Comparison of ENCODE assay signal across 22 cellular contexts in genomic region chr7:158468700-158469296, GRCh38.
DNase-seq lines count a peak whose midpoint lies in the region; ATAC-seq and TF ChIP-seq lines count a peak whose summit lies in the region.
"Had no signal": no experiment of that assay in that cellular context is flagged by ENCODE, and none has a peak within 500 bp of the region (broad histone marks: within the 10 kb centered on the region; RNA-seq: fewer than 3 reads in every experiment).

No MANE protein-coding gene starts in this region.

- POLR2A ChIA-PET in WTC11 (lab: Charles Lee): interaction anchor here (0.8 kb wide), 1 partner anchor 18 kb away, joined by 3 read pairs; no protein-coding TSS in a partner anchor

- CTCF ChIA-PET in WTC11 (lab: Charles Lee): interaction anchor here (0.5 to 3.1 kb wide), 7 partner anchors 11 to 725 kb away, joined by 3 to 17 read pairs (median 5); no protein-coding TSS in a partner anchor

- no peaks in the 10 kb centered on the region for H3K79me2 ChIP-seq in neural progenitor cell (ENCODE audit: low read depth)

- no peaks in the 10 kb centered on the region for H3K36me3 ChIP-seq in neural progenitor cell

- H3K9me3 Mint-ChIP-seq in WTC11: peaks cover 15% of the 10 kb centered on the region
- H3K9me3 Mint-ChIP-seq in neural progenitor cell: peaks cover 7% of the 10 kb centered on the region
- H3K9me3 Mint-ChIP-seq in nephron progenitor cell: peaks cover 9% of the 10 kb centered on the region
- peaks cover 7 to 11% of the 10 kb centered on the region in 2 donors for H3K9me3 Mint-ChIP-seq in effector memory CD8-positive, alpha-beta T cell
- peaks cover 10 to 12% of the 10 kb centered on the region in 2 donors for H3K9me3 Mint-ChIP-seq in activated naive CD4-positive, alpha-beta T cell treated with anti-CD3 and anti-CD28 coated beads, Interleukin-2, amount 50 U/mL, for 72 hours

- H3K4me3 ChIP-seq in neural progenitor cell: no peak overlapping the region
- H3K4me3 ChIP-seq: K562, SK-N-MC had no signal

- H3K4me1 ChIP-seq in neural progenitor cell: peaks cover 42% of the 10 kb centered on the region
- H3K4me1 ChIP-seq: Caco-2 had no signal

- H3K27ac Mint-ChIP-seq in WTC11 (peak overlapping the region; percentile 83), neural progenitor cell (no peak overlapping the region), nephron progenitor cell (no peak overlapping the region)
- H3K27ac Mint-ChIP-seq in effector memory CD8-positive, alpha-beta T cell: no peak overlapping the region
- no peak overlapping the region for H3K27ac Mint-ChIP-seq in activated naive CD4-positive, alpha-beta T cell treated with anti-CD3 and anti-CD28 coated beads, Interleukin-2, amount 50 U/mL, for 72 hours
- H3K27ac Mint-ChIP-seq: CD4-positive, CD25-positive, alpha-beta regulatory T cell had no signal

- H3K9ac ChIP-seq in neural progenitor cell: no peak overlapping the region

- peak overlapping the region; percentile 64 for H3K4me2 ChIP-seq in neural progenitor cell

- H3K27ac ChIP-seq in neural progenitor cell: no peak overlapping the region
- H3K27ac ChIP-seq: 22Rv1, SK-N-MC had no signal

- TF ChIP-seq CTCF in WTC11 (IDR thresholded peaks at IDR 0.05): no peak
- TF ChIP-seq CTCF in neural progenitor cell (IDR thresholded peaks at IDR 0.05): no peak
- no peak for TF ChIP-seq CTCF in nephron progenitor cell (IDR thresholded peaks at IDR 0.05)

- no peaks in the 10 kb centered on the region for H3F3A ChIP-seq in neural progenitor cell (ENCODE audit: low read depth)

- H3K4me1 Mint-ChIP-seq in WTC11 (peaks cover 56% of the 10 kb centered on the region), neural progenitor cell (peaks cover 26% of the 10 kb centered on the region), nephron progenitor cell (peaks cover 36% of the 10 kb centered on the region)
- peaks cover 0 to 5% of the 10 kb centered on the region in 2 donors for H3K4me1 Mint-ChIP-seq in effector memory CD8-positive, alpha-beta T cell (ENCODE audit: low read depth in 2 of 2)
- H3K4me1 Mint-ChIP-seq: CD4-positive, CD25-positive, alpha-beta regulatory T cell had no signal

- no peak overlapping the region for H2AFZ ChIP-seq in neural progenitor cell (replicated peaks)

- ATAC-seq in WTC11: no peak
- ATAC-seq in effector memory CD8-positive, alpha-beta T cell (replicated peaks): no peak
- no peak for ATAC-seq in activated naive CD4-positive, alpha-beta T cell treated with anti-CD3 and anti-CD28 coated beads, Interleukin-2, amount 50 U/mL, for 72 hours
- ATAC-seq: K562 had no signal

- H3K9me3 ChIP-seq in neural progenitor cell (ENCODE audit: low read depth): no peaks in the 10 kb centered on the region

- H3K27me3 Mint-ChIP-seq in WTC11 (ENCODE audit: low read depth) (no peaks in the 10 kb centered on the region), neural progenitor cell (ENCODE audit: insufficient read depth, low read depth) (peaks cover 5% of the 10 kb centered on the region), nephron progenitor cell (ENCODE audit: low read depth, poor library complexity) (peaks cover 3% of the 10 kb centered on the region)
- peaks cover 26 to 31% of the 10 kb centered on the region in 2 donors for H3K27me3 Mint-ChIP-seq in effector memory CD8-positive, alpha-beta T cell

- H3K27me3 ChIP-seq in neural progenitor cell: no peaks in the 10 kb centered on the region

- H3K36me3 Mint-ChIP-seq in WTC11: no peaks in the 10 kb centered on the region
- H3K36me3 Mint-ChIP-seq in neural progenitor cell: no peaks in the 10 kb centered on the region
- no peaks in the 10 kb centered on the region for H3K36me3 Mint-ChIP-seq in nephron progenitor cell (ENCODE audit: low read depth)
- H3K36me3 Mint-ChIP-seq in effector memory CD8-positive, alpha-beta T cell (ENCODE audit: insufficient read depth): no peaks in the 10 kb centered on the region
- H3K36me3 Mint-ChIP-seq in activated naive CD4-positive, alpha-beta T cell treated with anti-CD3 and anti-CD28 coated beads, Interleukin-2, amount 50 U/mL, for 72 hours: no peaks in the 10 kb centered on the region
- H3K36me3 Mint-ChIP-seq: CD4-positive, CD25-positive, alpha-beta regulatory T cell had no signal

- no peaks in the 10 kb centered on the region for H4K20me1 ChIP-seq in neural progenitor cell (ENCODE audit: low read depth)

- peak; percentile 28 for DNase-seq in activated effector memory CD4-positive, alpha-beta T cell treated with anti-CD3 and anti-CD28 coated beads, Interleukin-2, amount 50 U/mL, for 16 hours
- DNase-seq in activated effector memory CD4-positive, alpha-beta T cell treated with Interleukin-2 at 50 U/mL for 16 hours: no peak
- DNase-seq in WTC11 (ENCODE audit: low spot score) (no peak), neural progenitor cell (ENCODE audit: low spot score) (no peak), nephron progenitor cell (no peak), NCI-H2227 (lab: John Stamatoyannopoulos, UW; ENCODE audit: unreplicated experiment) (no peak)
- no peak for DNase-seq in effector memory CD8-positive, alpha-beta T cell
- no peak for DNase-seq in activated naive CD4-positive, alpha-beta T cell treated with anti-CD3 and anti-CD28 coated beads, Interleukin-2, amount 50 U/mL, for 72 hours (ENCODE audit: low spot score in 2 of 2)
- DNase-seq: Caco-2; CD4-positive, CD25-positive, alpha-beta regulatory T cell; GDM1; HCEC 1CT; NCI-H1092 treated with DMSO at 0.1 percent for 48 hours; NCI-H146; NCI-H2029 treated with DMSO at 0.1 percent for 48 hours; NCI-H2171; NCI-H446; NK-92 treated with Interleukin-12 subunit alpha and Interleukin-12 subunit beta, amount 100 ng/mL, for 24 hours; SHP77 had no signal

- no peak overlapping the region for H3K4me3 Mint-ChIP-seq in WTC11
- H3K4me3 Mint-ChIP-seq in neural progenitor cell: no peak overlapping the region
- no peak overlapping the region for H3K4me3 Mint-ChIP-seq in nephron progenitor cell
- H3K4me3 Mint-ChIP-seq in effector memory CD8-positive, alpha-beta T cell: no peak overlapping the region
- H3K4me3 Mint-ChIP-seq: CD4-positive, CD25-positive, alpha-beta regulatory T cell had no signal

TF ChIP-seq in WTC11, 78 proteins besides CTCF, POLR2A, EP300 and RAD21:
- no peak for TF ChIP-seq KAT7 (CRISPR knock-in tag; IDR thresholded peaks at IDR 0.05; ENCODE audit: borderline replicate concordance)
- TF ChIP-seq ZNF416 (CRISPR knock-in tag; IDR thresholded peaks at IDR 0.05): no peak
- TF ChIP-seq OVOL2 (CRISPR knock-in tag; IDR thresholded peaks at IDR 0.05; ENCODE audit: borderline replicate concordance): no peak
- no peak for TF ChIP-seq ZNF263 (CRISPR knock-in tag; IDR thresholded peaks at IDR 0.05; ENCODE audit: low read depth)
- TF ChIP-seq, protein P1, sequence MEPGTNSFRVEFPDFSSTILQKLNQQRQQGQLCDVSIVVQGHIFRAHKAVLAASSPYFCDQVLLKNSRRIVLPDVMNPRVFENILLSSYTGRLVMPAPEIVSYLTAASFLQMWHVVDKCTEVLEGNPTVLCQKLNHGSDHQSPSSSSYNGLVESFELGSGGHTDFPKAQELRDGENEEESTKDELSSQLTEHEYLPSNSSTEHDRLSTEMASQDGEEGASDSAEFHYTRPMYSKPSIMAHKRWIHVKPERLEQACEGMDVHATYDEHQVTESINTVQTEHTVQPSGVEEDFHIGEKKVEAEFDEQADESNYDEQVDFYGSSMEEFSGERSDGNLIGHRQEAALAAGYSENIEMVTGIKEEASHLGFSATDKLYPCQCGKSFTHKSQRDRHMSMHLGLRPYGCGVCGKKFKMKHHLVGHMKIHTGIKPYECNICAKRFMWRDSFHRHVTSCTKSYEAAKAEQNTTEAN (CRISPR knock-in tag; IDR thresholded peaks at IDR 0.05): peak; percentile 80; the same call in 1 of the 2 replicates
- TF ChIP-seq TP53 (CRISPR knock-in tag; IDR thresholded peaks at IDR 0.05): no peak
- no peak for TF ChIP-seq ZNF232 (CRISPR knock-in tag; IDR thresholded peaks at IDR 0.05)
- no peak for TF ChIP-seq CREB1 (CRISPR knock-in tag; IDR thresholded peaks at IDR 0.05)
- TF ChIP-seq NFYB (CRISPR knock-in tag; conservative IDR thresholded peaks at IDR 0.05; ENCODE audit: low read depth): no peak
- TF ChIP-seq ZNF138 (CRISPR knock-in tag; conservative IDR thresholded peaks at IDR 0.05): 0 out of 2 replicates have a peak, but pooled peaks have one; percentile 29
- TF ChIP-seq FOXJ3 (CRISPR knock-in tag; IDR thresholded peaks at IDR 0.05; ENCODE audit: borderline replicate concordance): no peak
- no peak for TF ChIP-seq RORB (CRISPR knock-in tag; IDR thresholded peaks at IDR 0.05)
